ENCODE assay signal across 1 cellular context in genomic region chr16:86575095-86575685, GRCh38.
TF ChIP-seq lines count a peak whose summit lies in the region.

No MANE protein-coding gene starts in this region.

TF ChIP-seq in WTC11, 78 proteins besides CTCF, POLR2A, EP300 and RAD21 (continued from another document):
- TF ChIP-seq SP1 (CRISPR knock-in tag; conservative IDR thresholded peaks at IDR 0.05) (no peak), ZNF396 (CRISPR knock-in tag; IDR thresholded peaks at IDR 0.05; ENCODE audit: borderline replicate concordance) (no peak), NFATC4 (CRISPR knock-in tag; IDR thresholded peaks at IDR 0.05) (no peak), NR2C2 (CRISPR knock-in tag; IDR thresholded peaks at IDR 0.05) (no peak), ELF4 (CRISPR knock-in tag; IDR thresholded peaks at IDR 0.05; ENCODE audit: low read depth) (no peak), ZMAT4 (CRISPR knock-in tag; IDR thresholded peaks at IDR 0.05) (no peak), FOXP1 (CRISPR knock-in tag; IDR thresholded peaks at IDR 0.05; ENCODE audit: borderline replicate concordance) (no peak), TP53 (CRISPR knock-in tag; IDR thresholded peaks at IDR 0.05) (no peak), ZNF138 (CRISPR knock-in tag; conservative IDR thresholded peaks at IDR 0.05) (no peak)
